In the genomic region with DNA sequence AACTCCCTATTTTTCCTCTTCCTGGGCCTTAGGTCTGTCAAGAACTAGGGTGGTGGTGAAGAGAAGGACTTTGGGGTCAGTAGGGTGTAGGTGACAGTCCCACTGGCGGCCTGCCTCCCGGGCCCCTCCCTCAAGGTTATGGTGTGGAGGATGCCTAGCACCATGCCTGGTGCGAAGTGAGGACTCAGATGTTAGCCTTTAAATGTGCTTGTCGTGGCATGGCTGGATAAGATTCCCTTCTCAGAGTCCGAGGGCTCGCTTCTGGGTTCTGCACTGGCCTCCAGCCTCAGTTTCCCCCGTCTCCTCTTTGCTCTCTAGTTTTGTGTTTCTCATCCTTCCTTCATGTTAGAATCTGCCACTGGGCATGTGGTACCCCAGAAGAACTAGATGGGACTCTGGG, we compare ENCODE assay signal across 1 cellular context.
TF ChIP-seq lines count a peak whose summit lies in the region.

No MANE protein-coding gene starts in this region.

TF ChIP-seq in GM23338, 12 proteins besides CTCF, POLR2A, EP300 and RAD21 (continued from another document):
- no peak for TF ChIP-seq ZNF462 (CRISPR knock-in tag; IDR thresholded peaks at IDR 0.05)
- no peak for TF ChIP-seq POLR2AphosphoS5 (IDR thresholded peaks at IDR 0.05; ENCODE audit: low read depth)
- no peak for TF ChIP-seq ZNF114 (CRISPR knock-in tag; IDR thresholded peaks at IDR 0.05)
- TF ChIP-seq EZH2 (IDR thresholded peaks at IDR 0.05; ENCODE audit: low read depth, unreplicated experiment): no peak
- no peak for TF ChIP-seq ZNF331 (CRISPR knock-in tag; IDR thresholded peaks at IDR 0.05; ENCODE audit: low read depth)
- TF ChIP-seq, protein P1, sequence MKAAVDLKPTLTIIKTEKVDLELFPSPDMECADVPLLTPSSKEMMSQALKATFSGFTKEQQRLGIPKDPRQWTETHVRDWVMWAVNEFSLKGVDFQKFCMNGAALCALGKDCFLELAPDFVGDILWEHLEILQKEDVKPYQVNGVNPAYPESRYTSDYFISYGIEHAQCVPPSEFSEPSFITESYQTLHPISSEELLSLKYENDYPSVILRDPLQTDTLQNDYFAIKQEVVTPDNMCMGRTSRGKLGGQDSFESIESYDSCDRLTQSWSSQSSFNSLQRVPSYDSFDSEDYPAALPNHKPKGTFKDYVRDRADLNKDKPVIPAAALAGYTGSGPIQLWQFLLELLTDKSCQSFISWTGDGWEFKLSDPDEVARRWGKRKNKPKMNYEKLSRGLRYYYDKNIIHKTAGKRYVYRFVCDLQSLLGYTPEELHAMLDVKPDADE (IDR thresholded peaks at IDR 0.05): no peak
- TF ChIP-seq EZH2phosphoT487 (IDR thresholded peaks at IDR 0.05; ENCODE audit: unreplicated experiment): no peak
- TF ChIP-seq REST (IDR thresholded peaks at IDR 0.05; ENCODE audit: unreplicated experiment): no peak
- no peak for TF ChIP-seq NANOG (IDR thresholded peaks at IDR 0.05; ENCODE audit: borderline replicate concordance)
- TF ChIP-seq CREB1 (CRISPR knock-in tag; IDR thresholded peaks at IDR 0.05; ENCODE audit: low read depth): no peak
